ENCODE assay signal across 8 cellular contexts in the genomic region with DNA sequence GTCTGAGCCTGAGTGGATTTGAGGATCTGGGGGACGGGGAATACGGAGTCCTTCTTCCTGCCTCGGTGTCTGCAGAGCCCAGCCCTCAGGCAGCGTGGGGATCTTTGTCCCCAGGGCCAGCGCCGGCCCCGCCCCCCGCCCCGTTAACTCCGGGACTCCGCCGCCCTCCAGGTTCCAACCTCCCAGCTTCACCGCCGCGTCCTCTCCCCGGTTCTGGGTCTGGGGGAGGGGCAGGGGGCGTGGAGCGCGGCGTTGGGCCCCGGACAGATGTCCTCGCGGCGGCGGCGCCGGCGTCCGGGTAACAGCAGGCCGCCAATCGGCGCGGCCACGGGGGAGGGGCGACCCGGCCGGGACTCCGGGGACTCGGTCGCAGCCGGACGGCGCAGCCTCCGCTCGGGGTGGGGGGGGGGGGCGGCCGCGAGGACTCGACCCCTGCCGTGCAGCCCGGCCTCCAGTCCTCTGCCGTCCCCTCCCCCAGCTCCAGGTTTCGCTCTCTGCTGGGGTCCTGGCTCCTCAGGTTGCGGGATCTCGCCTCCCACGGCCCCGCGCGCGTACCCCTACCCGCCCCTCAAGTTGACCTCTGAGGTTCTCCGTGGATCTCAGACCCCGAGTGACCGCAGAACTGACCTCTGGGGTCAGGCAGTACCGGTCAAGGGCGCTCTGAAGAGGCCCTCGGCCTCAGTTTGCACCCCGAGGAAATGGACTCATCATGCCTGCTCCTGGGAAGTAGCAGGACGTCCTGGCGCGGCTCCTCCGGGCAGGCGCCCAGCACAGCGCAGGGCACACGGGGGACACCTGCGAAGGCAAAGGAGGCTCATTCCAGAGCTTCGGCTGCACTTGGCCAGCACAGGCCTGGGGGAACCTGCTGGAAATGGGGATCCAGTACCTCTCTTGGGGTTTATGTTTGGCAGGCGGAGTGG. TPM values are rescaled to one million over a fixed set of nuclear protein-coding genes. Genes with fewer than 3 reads are reported as not detected.
A peak's percentile ranks its signal among the peaks of the same experiment; 100 is the strongest.
DNase-seq lines count a peak whose midpoint lies in the region; ATAC-seq lines count a peak whose summit lies in the region.

No MANE protein-coding gene starts in this region.

- CTCF ChIA-PET in activated naive CD4-positive, alpha-beta T cell treated with anti-CD3 and anti-CD28 coated beads, Interleukin-2, amount 10 ng/mL, durations not matched to agents 7 days and 5 days (lab: Charles Lee) = no interaction called here

- no peaks in the 10 kb centered on the region for H3K36me3 ChIP-seq in mucosa of rectum (ENCODE audit: control insufficient read depth in 2 of 2, insufficient read depth in 2 of 2, low read length in 2 of 2)
- H3K36me3 ChIP-seq in urinary bladder (ENCODE audit: insufficient read depth) = no peaks in the 10 kb centered on the region

- H3K9me3 ChIP-seq in mucosa of rectum (ENCODE audit: control insufficient read depth in 2 of 2, low read length in 2 of 2) = no peaks in the 10 kb centered on the region

- H3K27me3 ChIP-seq in mucosa of rectum (ENCODE audit: control insufficient read depth in 2 of 2, insufficient read depth in 2 of 2, low read length in 2 of 2) = peaks cover 29 to 35% of the 10 kb centered on the region in 2 donors

- H3K9ac ChIP-seq in mucosa of rectum (ENCODE audit: low read depth in 1 of 2, low read length in 2 of 2) = no peak overlapping the region

- H3K4me3 Mint-ChIP-seq in activated naive CD4-positive, alpha-beta T cell treated with anti-CD3 and anti-CD28 coated beads, Interleukin-2, amount 10 ng/mL, durations not matched to agents 7 days and 5 days = no peak overlapping the region
- peak overlapping the region; percentile 79 to 82 for H3K4me3 Mint-ChIP-seq in effector memory CD8-positive, alpha-beta T cell

- no peaks in the 10 kb centered on the region for H3K9me3 Mint-ChIP-seq in activated naive CD4-positive, alpha-beta T cell treated with anti-CD3 and anti-CD28 coated beads, Interleukin-2, amount 10 ng/mL, durations not matched to agents 7 days and 5 days
- H3K9me3 Mint-ChIP-seq in effector memory CD8-positive, alpha-beta T cell = no peaks in the 10 kb centered on the region

- DNase-seq in activated naive CD4-positive, alpha-beta T cell treated with anti-CD3 and anti-CD28 coated beads, Interleukin-2, amount 10 ng/mL, durations not matched to agents 7 days and 5 days = peak; percentile 29
- no peak for DNase-seq in activated naive CD4-positive, alpha-beta T cell (lab: John Stamatoyannopoulos, UW)
- no peak for DNase-seq in effector memory CD8-positive, alpha-beta T cell
- DNase-seq in kidney glomerular epithelial cell (lab: John Stamatoyannopoulos, UW) = no peak
- DNase-seq in caudate nucleus (lab: John Stamatoyannopoulos, UW) = no peak
- no peak for DNase-seq in EL

- H3K27ac ChIP-seq in mucosa of rectum (ENCODE audit: low read depth in 2 of 2, low read length in 2 of 2) (no peak overlapping the region), urinary bladder (ENCODE audit: low read depth) (no peak overlapping the region), caudate nucleus (ENCODE audit: low read depth, low read length) (no peak overlapping the region)

- H3K4me1 ChIP-seq in mucosa of rectum (ENCODE audit: control insufficient read depth in 2 of 2, insufficient read depth in 2 of 2, low read length in 2 of 2) = peaks cover 2 to 4% of the 10 kb centered on the region in 2 donors
- H3K4me1 ChIP-seq in urinary bladder (ENCODE audit: insufficient read depth) = peaks cover 2% of the 10 kb centered on the region

- H3K27me3 Mint-ChIP-seq in activated naive CD4-positive, alpha-beta T cell treated with anti-CD3 and anti-CD28 coated beads, Interleukin-2, amount 10 ng/mL, durations not matched to agents 7 days and 5 days = peaks cover 89% of the 10 kb centered on the region
- peaks cover 36 to 61% of the 10 kb centered on the region in 2 donors for H3K27me3 Mint-ChIP-seq in effector memory CD8-positive, alpha-beta T cell

- H3K4me1 Mint-ChIP-seq in activated naive CD4-positive, alpha-beta T cell treated with anti-CD3 and anti-CD28 coated beads, Interleukin-2, amount 10 ng/mL, durations not matched to agents 7 days and 5 days = peaks cover 16% of the 10 kb centered on the region
- H3K4me1 Mint-ChIP-seq in effector memory CD8-positive, alpha-beta T cell (ENCODE audit: low read depth in 2 of 2) = peaks cover 11 to 12% of the 10 kb centered on the region in 2 donors

- 24% methylated on average over 76 of the region's 78 CpGs for WGBS in urinary bladder

- no peak overlapping the region for H3K27ac Mint-ChIP-seq in activated naive CD4-positive, alpha-beta T cell treated with anti-CD3 and anti-CD28 coated beads, Interleukin-2, amount 10 ng/mL, durations not matched to agents 7 days and 5 days
- H3K27ac Mint-ChIP-seq in effector memory CD8-positive, alpha-beta T cell = no peak overlapping the region

- no peaks in the 10 kb centered on the region for H3K36me3 Mint-ChIP-seq in activated naive CD4-positive, alpha-beta T cell treated with anti-CD3 and anti-CD28 coated beads, Interleukin-2, amount 10 ng/mL, durations not matched to agents 7 days and 5 days
- H3K36me3 Mint-ChIP-seq in effector memory CD8-positive, alpha-beta T cell (ENCODE audit: insufficient read depth) = no peaks in the 10 kb centered on the region

- H3K4me3 ChIP-seq in mucosa of rectum (ENCODE audit: low read length in 2 of 2) = peak overlapping the region; percentile 23 to 31
- peak overlapping the region; percentile 68 for H3K4me3 ChIP-seq in urinary bladder (ENCODE audit: low read depth, low read length)

- no peak for ATAC-seq in effector memory CD8-positive, alpha-beta T cell (replicated peaks)

RNA-seq across cellular contexts. Expression of a gene that starts 2.3 kb away (rescaled TPM):
- total RNA-seq in urinary bladder = 2.5 TPM
- 3.2 TPM for polyA plus RNA-seq in urinary bladder
